Comparison of ENCODE assay signal across 13 cellular contexts in genomic region chr10:110739811-110740271, GRCh38.
DNase-seq lines count a peak whose midpoint lies in the region; ATAC-seq and TF ChIP-seq lines count a peak whose summit lies in the region.
"Had no signal": no experiment of that assay in that cellular context is flagged by ENCODE, and none has a peak within 500 bp of the region (broad histone marks: within the 10 kb centered on the region; RNA-seq: fewer than 3 reads in every experiment).

No MANE protein-coding gene starts in this region.

- intact Hi-C loops in mammary epithelial cell (cut with micrococcal nuclease) = loop anchor here (10.0 kb wide), 1 partner anchor 1575 kb away; no protein-coding TSS in a partner anchor
- intact Hi-C loops in stomach (cut with DNase I; ENCODE audit: low total_unique reads) = no loop called here

- no peaks in the 10 kb centered on the region for H4K20me1 ChIP-seq in mammary epithelial cell (ENCODE audit: insufficient read depth, low read length)

- no peak overlapping the region for H3K23ac ChIP-seq in neuronal stem cell (ENCODE audit: low read depth, low read length, poor library complexity)

- no peak overlapping the region for H4K8ac ChIP-seq in neuronal stem cell (ENCODE audit: low read depth, low read length)

- H3K9me3 ChIP-seq in mammary epithelial cell (replicated peaks; ENCODE audit: insufficient read depth, low read length) (no peaks in the 10 kb centered on the region), neuronal stem cell (replicated peaks in 1 of 2; ENCODE audit: control insufficient read depth in 2 of 2, insufficient read depth in 1 of 2, low read depth in 1 of 2, low read length in 2 of 2) (no peaks in the 10 kb centered on the region), stomach (no peaks in the 10 kb centered on the region)
- H3K9me3 ChIP-seq: esophagus squamous epithelium had no signal

- H3K18ac ChIP-seq in neuronal stem cell (ENCODE audit: low read length) = peak overlapping the region; percentile 25

- peaks cover 12% of the 10 kb centered on the region for H3K27me3 Mint-ChIP-seq in activated CD8-positive, alpha-beta memory T cell treated with anti-CD3 and anti-CD28 coated beads, Interleukin-2, amount 10 ng/mL, durations not matched to agents 7 days and 5 days

- no peak overlapping the region for H3K4me2 ChIP-seq in mammary epithelial cell (ENCODE audit: insufficient read depth, low read depth, low read length)
- H3K4me2 ChIP-seq in neuronal stem cell (ENCODE audit: insufficient read depth, low read length, poor library complexity, severe bottlenecking) = no peak overlapping the region

- H3K4me1 Mint-ChIP-seq in activated CD8-positive, alpha-beta memory T cell treated with anti-CD3 and anti-CD28 coated beads, Interleukin-2, amount 10 ng/mL, durations not matched to agents 7 days and 5 days = peaks cover 19% of the 10 kb centered on the region

- H3K9ac ChIP-seq in mammary epithelial cell (ENCODE audit: insufficient read depth, low read length) (no peak overlapping the region), neuronal stem cell (ENCODE audit: low read depth, low read length, poor library complexity) (no peak overlapping the region)

- BruUV-seq in mammary epithelial cell (replicated peaks; lab: Mats Ljungman, UMichigan) = no TSS peak

- peak; percentile 36 for ATAC-seq in activated CD8-positive, alpha-beta memory T cell treated with anti-CD3 and anti-CD28 coated beads, Interleukin-2, amount 10 ng/mL, durations not matched to agents 7 days and 5 days
- ATAC-seq in HG02759 (IDR thresholded peaks at IDR 0.05; ENCODE audit: unreplicated experiment) (no peak), HG02623 (IDR thresholded peaks at IDR 0.05; ENCODE audit: unreplicated experiment) (no peak)
- ATAC-seq: SK-N-SH treated with all-trans-retinoic acid at 6 μM for 48 hours had no signal

- in situ Hi-C loops in SK-MEL-5 (cut with HindIII; ENCODE audit: low pct_unique_long_range_greater_than_20kb, low sequenced_read_pairs) = no loop called here
- in situ Hi-C loops in mammary epithelial cell (cut with MboI; ENCODE audit: low sequenced_read_pairs in 2 of 2) = loop anchor here in 1 of 2 donors (25.0 kb wide), 1 partner anchor 128 kb away; no protein-coding TSS in a partner anchor

- no peak overlapping the region for H3K4ac ChIP-seq in neuronal stem cell (ENCODE audit: low read length)

- CTCF ChIA-PET in activated CD8-positive, alpha-beta memory T cell treated with anti-CD3 and anti-CD28 coated beads, Interleukin-2, amount 10 ng/mL, durations not matched to agents 7 days and 5 days (lab: Charles Lee) = interaction anchor here (1.2 kb wide), 1 partner anchor 129 kb away, joined by 3 read pairs; no protein-coding TSS in a partner anchor
- CTCF ChIA-PET in mammary epithelial cell (lab: Charles Lee; ENCODE audit: low non-redundant PET) = no interaction called here

- H3K14ac ChIP-seq in neuronal stem cell (ENCODE audit: low read length) = no peak overlapping the region

- H3K4me3 ChIP-seq in mammary epithelial cell (replicated peaks in 1 of 3; ENCODE audit: insufficient read depth in 1 of 3, low read depth in 2 of 3, low read length in 3 of 3) (no peak overlapping the region), neuronal stem cell (ENCODE audit: low read length in 2 of 2) (no peak overlapping the region), stomach (no peak overlapping the region)
- H3K4me3 ChIP-seq: esophagus squamous epithelium had no signal

- 9% methylated on average over 7 of the region's 7 CpGs for WGBS in mammary epithelial cell (ENCODE audit: low coverage, missing lambda C conversion rate)
- WGBS in neuronal stem cell (ENCODE audit: extremely low coverage in 2 of 2, insufficient read length in 2 of 2, insufficient replicate concordance in 1 of 2), 2 donors = no CpG with 5 or more reads among the region's 7 CpGs
- 60 to 68% (median 64%) methylated on average over 6 to 7 of the region's 7 CpGs for WGBS in stomach, 5 donors

- TF ChIP-seq POLR2A in stomach (IDR thresholded peaks at IDR 0.05) = no peak

- dilution Hi-C loops in mammary epithelial cell (cut with HindIII; ENCODE audit: low sequenced_read_pairs) = no loop called here

- H3K36me3 ChIP-seq in mammary epithelial cell (ENCODE audit: insufficient read depth, low read length) (no peaks in the 10 kb centered on the region), neuronal stem cell (replicated peaks in 1 of 2; ENCODE audit: control insufficient read depth in 2 of 2, insufficient read depth in 2 of 2, low read length in 2 of 2) (no peaks in the 10 kb centered on the region), stomach (no peaks in the 10 kb centered on the region)
- H3K36me3 ChIP-seq: esophagus squamous epithelium had no signal

- H3K4me1 ChIP-seq in mammary epithelial cell (ENCODE audit: insufficient read depth, low read length) (peaks cover 14% of the 10 kb centered on the region), neuronal stem cell (ENCODE audit: control insufficient read depth in 2 of 2, insufficient read depth in 1 of 2, low read depth in 1 of 2, low read length in 2 of 2) (no peaks in the 10 kb centered on the region), stomach (no peaks in the 10 kb centered on the region)
- H3K4me1 ChIP-seq: esophagus squamous epithelium had no signal

- no peak overlapping the region for H2BK120ac ChIP-seq in neuronal stem cell (ENCODE audit: low read depth, low read length)

- H3K4me3 Mint-ChIP-seq in activated CD8-positive, alpha-beta memory T cell treated with anti-CD3 and anti-CD28 coated beads, Interleukin-2, amount 10 ng/mL, durations not matched to agents 7 days and 5 days = no peak overlapping the region

- H3K27me3 ChIP-seq in mammary epithelial cell (ENCODE audit: insufficient read depth, low read length) = no peaks in the 10 kb centered on the region
- peaks cover 0 to 39% (median 0%) of the 10 kb centered on the region in 3 experiments for H3K27me3 ChIP-seq in neuronal stem cell (ENCODE audit: control insufficient read depth in 3 of 3, insufficient read depth in 3 of 3, low read depth in 1 of 3, low read length in 3 of 3)
- H3K27me3 ChIP-seq in stomach = peaks cover 0 to 5% (median 0%) of the 10 kb centered on the region in 3 donors

- DNase-seq in activated CD8-positive, alpha-beta memory T cell treated with anti-CD3 and anti-CD28 coated beads, Interleukin-2, amount 10 ng/mL, durations not matched to agents 7 days and 5 days = no peak
- DNase-seq in activated CD8-positive, alpha-beta memory T cell treated with anti-CD3 and anti-CD28 coated beads, Interleukin-2, amount 50 U/mL, for 48 hours = no peak
- DNase-seq in SK-MEL-5 (ENCODE audit: low read depth, low spot score) = peak; percentile 93
- peak; percentile 90 for DNase-seq in mammary epithelial cell
- DNase-seq in neuronal stem cell (ENCODE audit: low spot score) = no peak
- no peak for DNase-seq in stomach
- DNase-seq: caudate nucleus, DND-41, esophagus squamous epithelium, NCI-H1694 treated with DMSO at 0.1 percent for 48 hours had no signal

- TF ChIP-seq EP300 in stomach (IDR thresholded peaks at IDR 0.05) = no peak

- no peak overlapping the region for H2BK5ac ChIP-seq in neuronal stem cell (ENCODE audit: low read length)

- H2AFZ ChIP-seq in mammary epithelial cell (ENCODE audit: low read depth, low read length) = peak overlapping the region; percentile 17
- no peak overlapping the region for H2AFZ ChIP-seq in neuronal stem cell (ENCODE audit: low read length)

- peak overlapping the region; percentile 59 for H2BK12ac ChIP-seq in neuronal stem cell (ENCODE audit: low read length)

- H3K79me1 ChIP-seq in neuronal stem cell (ENCODE audit: low read depth, low read length) = no peaks in the 10 kb centered on the region

- no peaks in the 10 kb centered on the region for H3K9me3 Mint-ChIP-seq in activated CD8-positive, alpha-beta memory T cell treated with anti-CD3 and anti-CD28 coated beads, Interleukin-2, amount 10 ng/mL, durations not matched to agents 7 days and 5 days (ENCODE audit: low read depth)

- TF ChIP-seq CTCF in mammary epithelial cell (conservative IDR thresholded peaks at IDR 0.05 in 1 of 2, IDR thresholded peaks at IDR 0.05 in 1 of 2; ENCODE audit: extremely low read depth in 1 of 2, insufficient read depth in 1 of 2, low read depth in 1 of 2, low read length in 2 of 2) (no peak), stomach (IDR thresholded peaks at IDR 0.05) (no peak)

- no peak overlapping the region for H2BK15ac ChIP-seq in neuronal stem cell (ENCODE audit: low read length)

- peak overlapping the region; percentile 67 for H2AK5ac ChIP-seq in neuronal stem cell (ENCODE audit: low read depth, low read length)

- H3K36me3 Mint-ChIP-seq in activated CD8-positive, alpha-beta memory T cell treated with anti-CD3 and anti-CD28 coated beads, Interleukin-2, amount 10 ng/mL, durations not matched to agents 7 days and 5 days = no peaks in the 10 kb centered on the region

- H3K27ac ChIP-seq in mammary epithelial cell (ENCODE audit: insufficient read depth, low read depth, low read length) = no peak overlapping the region
- H3K27ac ChIP-seq in neuronal stem cell (replicated peaks; ENCODE audit: low read length) = no peak overlapping the region
- no peak overlapping the region for H3K27ac ChIP-seq in stomach
- H3K27ac ChIP-seq: esophagus squamous epithelium had no signal

- no peak overlapping the region for H4K91ac ChIP-seq in neuronal stem cell (ENCODE audit: low read depth, low read length, poor library complexity)

- H3K79me2 ChIP-seq in mammary epithelial cell (ENCODE audit: insufficient read depth, low read length) = no peaks in the 10 kb centered on the region

- no peak overlapping the region for H3K27ac Mint-ChIP-seq in activated CD8-positive, alpha-beta memory T cell treated with anti-CD3 and anti-CD28 coated beads, Interleukin-2, amount 10 ng/mL, durations not matched to agents 7 days and 5 days

Comparison
In these comparisons a context has a peak if more than half of its experiments do, and no peak if none do; other contexts are left out.
1. DNase-seq: peak in SK-MEL-5 (single experiment) and mammary epithelial cell (single experiment); none in activated CD8-positive, alpha-beta memory T cell treated with anti-CD3 and anti-CD28 coated beads, Interleukin-2, amount 10 ng/mL, durations not matched to agents 7 days and 5 days (single experiment), activated CD8-positive, alpha-beta memory T cell treated with anti-CD3 and anti-CD28 coated beads, Interleukin-2, amount 50 U/mL, for 48 hours (single experiment), neuronal stem cell (single experiment) and stomach (single experiment).